8 cellular contexts compared by ENCODE assay signal in genomic region chr12:122423258-122424165, GRCh38. TPM values are rescaled to one million over a fixed set of nuclear protein-coding genes. Genes with fewer than 3 reads are reported as not detected.
DNase-seq lines count a peak whose midpoint lies in the region; ATAC-seq and TF ChIP-seq lines count a peak whose summit lies in the region.

No MANE protein-coding gene starts in this region.

- TF ChIP-seq CTCF in tibial artery (IDR thresholded peaks at IDR 0.05), result no peak

- H3K27ac ChIP-seq in tibial artery, result peak overlapping the region; percentile 91 to 99

- TF ChIP-seq POLR2A in GM15510 (IDR thresholded peaks at IDR 0.05; ENCODE audit: borderline replicate concordance, extremely low read depth, insufficient read length), result peak; percentile 27

- H3K9me3 Mint-ChIP-seq in memory B cell, result no peaks in the 10 kb centered on the region

- H3K27ac Mint-ChIP-seq in memory B cell, result peak overlapping the region; percentile 79

- no peaks in the 10 kb centered on the region for H3K36me3 ChIP-seq in tibial artery

- peak overlapping the region; percentile 89 for H3K4me3 Mint-ChIP-seq in memory B cell

- H3K9me3 ChIP-seq in tibial artery, result no peaks in the 10 kb centered on the region

- ATAC-seq in memory B cell (ENCODE audit: low read depth) (no peak), HG03565 (IDR thresholded peaks at IDR 0.05; ENCODE audit: unreplicated experiment) (no peak)

- peak overlapping the region; percentile 82 to 99 for H3K4me3 ChIP-seq in tibial artery

- H3K4me1 Mint-ChIP-seq in memory B cell, result peaks cover 23% of the 10 kb centered on the region

- H3K36me3 Mint-ChIP-seq in memory B cell, result no peaks in the 10 kb centered on the region

- no peaks in the 10 kb centered on the region for H3K27me3 Mint-ChIP-seq in memory B cell

- H3K27me3 ChIP-seq in tibial artery, result no peaks in the 10 kb centered on the region

- DNase-seq in AML-193 (lab: John Stamatoyannopoulos, UW) (peak; percentile 23 to 44), RPMI7951 (ENCODE audit: low read depth) (peak; percentile 17), dermis blood vessel endothelial cell (peak; percentile 94), memory B cell (ENCODE audit: low spot score in 2 of 2) (no peak), tibial artery (no peak)
- no peak for DNase-seq in activated effector memory CD4-positive, alpha-beta T cell treated with Interleukin-2 at 50 U/mL for 16 hours

- H3K4me1 ChIP-seq in tibial artery, result peaks cover 0 to 36% (median 26%) of the 10 kb centered on the region in 4 donors

- intact Hi-C loops in tibial artery (cut with DNase I; ENCODE audit: low total_unique reads), result loop anchor here (5.0 kb wide), 1 partner anchor 34 kb away; no protein-coding TSS in a partner anchor

RNA-seq across cellular contexts. Expression of gene CLIP1, which starts 1.0 kb away (rescaled TPM):
- 16.9 and 23.1 TPM in 2 replicates for total RNA-seq in RPMI7951 (2014; rRNA removed; shearing (Covaris generic))
- 49.5 and 51.1 TPM in 2 replicates for total RNA-seq in dermis blood vessel endothelial cell

Comparison
In these comparisons a context has a peak if more than half of its experiments do, and no peak if none do; other contexts are left out.
1. DNase-seq: peak in AML-193 (2 of 2), RPMI7951 (single experiment) and dermis blood vessel endothelial cell (single experiment); none in memory B cell (0 of 2), tibial artery (0 of 2) and activated effector memory CD4-positive, alpha-beta T cell treated with Interleukin-2 at 50 U/mL for 16 hours (single experiment).